In genomic region chr4:59960143-59960542, GRCh38 we compare ENCODE assay signal across 26 cellular contexts.
"Had no signal": no experiment of that assay in that cellular context is flagged by ENCODE, and none has a peak within 500 bp of the region (broad histone marks: within the 10 kb centered on the region; RNA-seq: fewer than 3 reads in every experiment).

No MANE protein-coding gene starts in this region.

- H3K4me1 Mint-ChIP-seq: memory B cell; mesothelial cell of epicardium; neural progenitor cell; stimulated activated memory B cell treated with anti-CD40 and anti-IgM and Interleukin-4, amounts not matched to agents 10 μg/mL and 1 μg/mL and 100 μg/mL, for 72 hours; stimulated activated naive CD8-positive, alpha-beta T cell treated with anti-CD3 and anti-CD28 coated beads, Interleukin-15, amount 100 ng/mL, for 72 hours had no signal

- H3K4me3 Mint-ChIP-seq: memory B cell; mesothelial cell of epicardium; natural killer cell treated with Interleukin-12 subunit alpha and Interleukin-12 subunit beta and Interleukin-15 and Interleukin-18, amount 100 ng/mL, for 72 hours; neural progenitor cell; stimulated activated memory B cell treated with anti-CD40 and anti-IgM and Interleukin-4, amounts not matched to agents 10 μg/mL and 1 μg/mL and 100 μg/mL, for 72 hours; stimulated activated naive CD8-positive, alpha-beta T cell treated with anti-CD3 and anti-CD28 coated beads, Interleukin-15, amount 100 ng/mL, for 72 hours had no signal

- H3K27ac ChIP-seq: colonic mucosa, esophagus squamous epithelium, gastroesophageal sphincter, hepatocyte, lower lobe of right lung, neural progenitor cell, pancreas, right lobe of liver, spleen, testis, tibial nerve, upper lobe of right lung, vagina had no signal

- DNase-seq: colonic mucosa; dermis blood vessel endothelial cell; esophagus squamous epithelium; foreskin fibroblast; glutamatergic neuron; lower lobe of right lung; nucleus accumbens; pancreas; right lobe of liver; spleen; stimulated activated CD4-positive, alpha-beta T cell treated with anti-CD3 and anti-CD28 coated beads, Interleukin-15, amount 100 ng/mL, for 24 hours; stimulated activated CD4-positive, alpha-beta T cell treated with anti-CD3 and anti-CD28 coated beads, Interleukin-1b, Interleukin-23, amount 100 ng/mL, for 48 hours; stimulated activated CD4-positive, alpha-beta T cell treated with anti-CD3 and anti-CD28 coated beads, Interleukin-4, amount 100 ng/mL, for 24 hours; stimulated activated naive CD8-positive, alpha-beta T cell treated with anti-CD3 and anti-CD28 coated beads, Interleukin-15, amount 100 ng/mL, for 72 hours; testis; upper lobe of right lung had no signal

- H3K36me3 ChIP-seq: colonic mucosa, esophagus squamous epithelium, gastroesophageal sphincter, lower lobe of right lung, neural progenitor cell, pancreas, right lobe of liver, spleen, tibial nerve, upper lobe of right lung, vagina had no signal

- H3K4me3 ChIP-seq: colonic mucosa, esophagus squamous epithelium, gastroesophageal sphincter, hepatocyte, lower lobe of right lung, neural progenitor cell, pancreas, right lobe of liver, spleen, testis, tibial nerve, upper lobe of right lung, vagina had no signal

- H3K9me3 ChIP-seq: colonic mucosa, esophagus squamous epithelium, gastroesophageal sphincter, lower lobe of right lung, pancreas, right lobe of liver, testis, tibial nerve, upper lobe of right lung, vagina had no signal

- H3K27me3 Mint-ChIP-seq: memory B cell; natural killer cell treated with Interleukin-12 subunit alpha and Interleukin-12 subunit beta and Interleukin-15 and Interleukin-18, amount 100 ng/mL, for 72 hours; progenitor cell of endocrine pancreas; stimulated activated memory B cell treated with anti-CD40 and anti-IgM and Interleukin-4, amounts not matched to agents 10 μg/mL and 1 μg/mL and 100 μg/mL, for 72 hours; stimulated activated naive CD8-positive, alpha-beta T cell treated with anti-CD3 and anti-CD28 coated beads, Interleukin-15, amount 100 ng/mL, for 72 hours had no signal

- H3K27ac Mint-ChIP-seq: memory B cell; mesothelial cell of epicardium; natural killer cell treated with Interleukin-12 subunit alpha and Interleukin-12 subunit beta and Interleukin-15 and Interleukin-18, amount 100 ng/mL, for 72 hours; neural progenitor cell; progenitor cell of endocrine pancreas; stimulated activated memory B cell treated with anti-CD40 and anti-IgM and Interleukin-4, amounts not matched to agents 10 μg/mL and 1 μg/mL and 100 μg/mL, for 72 hours; stimulated activated naive CD8-positive, alpha-beta T cell treated with anti-CD3 and anti-CD28 coated beads, Interleukin-15, amount 100 ng/mL, for 72 hours had no signal

- H3K9ac ChIP-seq: neural progenitor cell had no signal

- H3K4me2 ChIP-seq: hepatocyte, neural progenitor cell had no signal

- H3K79me2 ChIP-seq: hepatocyte had no signal

- H3K27me3 ChIP-seq: colonic mucosa, esophagus squamous epithelium, gastroesophageal sphincter, hepatocyte, neural progenitor cell, pancreas, right lobe of liver, spleen, testis, tibial nerve, upper lobe of right lung, vagina had no signal

- H2AFZ ChIP-seq: hepatocyte, neural progenitor cell had no signal

- H3K36me3 Mint-ChIP-seq: memory B cell; mesothelial cell of epicardium; natural killer cell treated with Interleukin-12 subunit alpha and Interleukin-12 subunit beta and Interleukin-15 and Interleukin-18, amount 100 ng/mL, for 72 hours; neural progenitor cell; stimulated activated memory B cell treated with anti-CD40 and anti-IgM and Interleukin-4, amounts not matched to agents 10 μg/mL and 1 μg/mL and 100 μg/mL, for 72 hours had no signal

- ATAC-seq: gastroesophageal sphincter; natural killer cell treated with Interleukin-12 subunit alpha and Interleukin-12 subunit beta and Interleukin-15 and Interleukin-18, amount 100 ng/mL, for 72 hours; pancreas; right lobe of liver; stimulated activated memory B cell treated with anti-CD40 and anti-IgM and Interleukin-4, amounts not matched to agents 10 μg/mL and 1 μg/mL and 100 μg/mL, for 72 hours; stimulated activated naive CD8-positive, alpha-beta T cell treated with anti-CD3 and anti-CD28 coated beads, Interleukin-15, amount 100 ng/mL, for 72 hours; upper lobe of right lung had no signal

- H3K9me3 Mint-ChIP-seq: neural progenitor cell; stimulated activated memory B cell treated with anti-CD40 and anti-IgM and Interleukin-4, amounts not matched to agents 10 μg/mL and 1 μg/mL and 100 μg/mL, for 72 hours had no signal

- H3K4me1 ChIP-seq: colonic mucosa, esophagus squamous epithelium, gastroesophageal sphincter, lower lobe of right lung, neural progenitor cell, pancreas, right lobe of liver, spleen, testis, tibial nerve, upper lobe of right lung, vagina had no signal
